ENCODE assay signal across 3 cellular contexts in genomic region chr1:65105596-65105995, GRCh38.
A peak's percentile ranks its signal among the peaks of the same experiment; 100 is the strongest.
TF ChIP-seq lines count a peak whose summit lies in the region.

No MANE protein-coding gene starts in this region.

TF ChIP-seq in HEK293T, 16 proteins besides CTCF, POLR2A, EP300 and RAD21 (continued from another document):
- 0 out of 2 replicates have a peak, but pooled peaks have one; percentile 30 for TF ChIP-seq PKNOX1 (IDR thresholded peaks at IDR 0.05)

TF ChIP-seq in K562, 482 proteins besides CTCF, POLR2A, EP300 and RAD21 (continued from another document):
- TF ChIP-seq ARID4B (CRISPR knock-in tag; IDR thresholded peaks at IDR 0.05) (no peak), TFAM (CRISPR knock-in tag; conservative IDR thresholded peaks at IDR 0.05) (no peak), NFIC (IDR thresholded peaks at IDR 0.05) (no peak), MEIS2 (IDR thresholded peaks at IDR 0.05; ENCODE audit: partially characterized antibody) (peak; percentile 63), PKNOX1 (IDR thresholded peaks at IDR 0.05) (peak; percentile 56), KAT8 (IDR thresholded peaks at IDR 0.05; ENCODE audit: low read depth) (no peak), ZMIZ1 (IDR thresholded peaks at IDR 0.05; ENCODE audit: low read depth in 2 of 2, low read length in 2 of 2) (no peak), BCL6 (CRISPR knock-in tag; IDR thresholded peaks at IDR 0.05) (no peak), GTF2A2 (tag; IDR thresholded peaks at IDR 0.05) (no peak), PHTF2 (CRISPR knock-in tag; IDR thresholded peaks at IDR 0.05) (no peak), FOXK2 (conservative IDR thresholded peaks at IDR 0.05 in 1 of 2, IDR thresholded peaks at IDR 0.05 in 1 of 2; ENCODE audit: low read depth in 2 of 2) (no peak), ZBTB49 (CRISPR knock-in tag; IDR thresholded peaks at IDR 0.05; ENCODE audit: borderline replicate concordance) (no peak), KDM5B (IDR thresholded peaks at IDR 0.05; ENCODE audit: insufficient replicate concordance, low read depth, low read length) (no peak)

TF ChIP-seq in SK-N-SH treated with all-trans-retinoic acid at 6 μM for 48 hours, 23 proteins besides CTCF, POLR2A, EP300 and RAD21 (continued from another document):
- TF ChIP-seq CSRNP3 (CRISPR knock-in tag; IDR thresholded peaks at IDR 0.05) (no peak), ISL1 (CRISPR knock-in tag; IDR thresholded peaks at IDR 0.05) (no peak), BACH2 (CRISPR knock-in tag; IDR thresholded peaks at IDR 0.05; ENCODE audit: borderline replicate concordance) (no peak), ZNF565 (CRISPR knock-in tag; conservative IDR thresholded peaks at IDR 0.05; ENCODE audit: low read depth) (no peak), CREB5 (CRISPR knock-in tag; IDR thresholded peaks at IDR 0.05; ENCODE audit: low read depth) (no peak), PATZ1 (CRISPR knock-in tag; IDR thresholded peaks at IDR 0.05; ENCODE audit: borderline replicate concordance) (no peak), ZNF70 (CRISPR knock-in tag; IDR thresholded peaks at IDR 0.05) (no peak), RARB (CRISPR knock-in tag; IDR thresholded peaks at IDR 0.05) (no peak), TSHZ2 (CRISPR knock-in tag; IDR thresholded peaks at IDR 0.05) (no peak), GLIS3 (CRISPR knock-in tag; IDR thresholded peaks at IDR 0.05) (no peak), SNAI2 (CRISPR knock-in tag; IDR thresholded peaks at IDR 0.05) (no peak), CSDC2 (CRISPR knock-in tag; IDR thresholded peaks at IDR 0.05) (no peak), ARNTL (CRISPR knock-in tag; IDR thresholded peaks at IDR 0.05; ENCODE audit: borderline replicate concordance, low read depth) (no peak), OSR1 (CRISPR knock-in tag; IDR thresholded peaks at IDR 0.05) (no peak), ZFP30 (CRISPR knock-in tag; IDR thresholded peaks at IDR 0.05) (no peak), POU6F1 (CRISPR knock-in tag; IDR thresholded peaks at IDR 0.05; ENCODE audit: borderline replicate concordance, low read depth) (no peak), ZC3H10 (CRISPR knock-in tag; IDR thresholded peaks at IDR 0.05) (no peak)
